Comparison of ENCODE assay signal across 16 cellular contexts in genomic region chr6:143539723-143540122, GRCh38. TPM values are rescaled to one million over a fixed set of nuclear protein-coding genes. Genes with fewer than 3 reads are reported as not detected.
DNase-seq lines count a peak whose midpoint lies in the region; ATAC-seq and TF ChIP-seq lines count a peak whose summit lies in the region.
"Had no signal": no experiment of that assay in that cellular context is flagged by ENCODE, and none has a peak within 500 bp of the region (broad histone marks: within the 10 kb centered on the region; RNA-seq: fewer than 3 reads in every experiment).

No MANE protein-coding gene starts in this region.

- no peaks in the 10 kb centered on the region for H3K27me3 ChIP-seq in left lung
- H3K27me3 ChIP-seq: brain microvascular endothelial cell had no signal

- H3K4me1 ChIP-seq in left lung, result peaks cover 0 to 14% of the 10 kb centered on the region in 2 donors

- H3K36me3 ChIP-seq in left lung, result no peaks in the 10 kb centered on the region
- H3K36me3 ChIP-seq: brain microvascular endothelial cell had no signal

- TF ChIP-seq CTCF in type B pancreatic cell (conservative IDR thresholded peaks at IDR 0.05), result no peak
- TF ChIP-seq CTCF in left lung (IDR thresholded peaks at IDR 0.05), result no peak

- intact Hi-C loops in left lung (cut with DNase I), result no loop called here

- H3K27ac ChIP-seq in left lung, result no peak overlapping the region
- H3K27ac ChIP-seq: brain microvascular endothelial cell, GM23248 had no signal

- H3K9me3 ChIP-seq in T-helper 17 cell (ENCODE audit: control insufficient read depth, low read length, poor library complexity, severe bottlenecking) (no peaks in the 10 kb centered on the region), left lung (no peaks in the 10 kb centered on the region)
- H3K9me3 ChIP-seq: Caco-2 had no signal

- peak overlapping the region; percentile 46 for H3K27ac Mint-ChIP-seq in activated naive CD8-positive, alpha-beta T cell treated with anti-CD3 and anti-CD28 coated beads, Interleukin-2, amount 50 U/mL, for 24 hours
- H3K27ac Mint-ChIP-seq in activated naive CD8-positive, alpha-beta T cell treated with anti-CD3 and anti-CD28 coated beads for 36 hours, result no peak overlapping the region
- H3K27ac Mint-ChIP-seq in T-helper 17 cell, result peak overlapping the region; percentile 97
- H3K27ac Mint-ChIP-seq in type B pancreatic cell, result no peak overlapping the region
- H3K27ac Mint-ChIP-seq: memory B cell had no signal

- H3K4me3 ChIP-seq in left lung, result no peak overlapping the region
- H3K4me3 ChIP-seq: GM23248 had no signal

- no peak overlapping the region for H3K4me3 Mint-ChIP-seq in activated naive CD8-positive, alpha-beta T cell treated with anti-CD3 and anti-CD28 coated beads, Interleukin-2, amount 50 U/mL, for 24 hours
- no peak overlapping the region for H3K4me3 Mint-ChIP-seq in activated naive CD8-positive, alpha-beta T cell treated with anti-CD3 and anti-CD28 coated beads for 36 hours
- H3K4me3 Mint-ChIP-seq in T-helper 17 cell, result peak overlapping the region; percentile 91
- peak overlapping the region; percentile 14 for H3K4me3 Mint-ChIP-seq in type B pancreatic cell
- H3K4me3 Mint-ChIP-seq: memory B cell, neural crest cell had no signal

- H3K4me1 Mint-ChIP-seq in activated naive CD8-positive, alpha-beta T cell treated with anti-CD3 and anti-CD28 coated beads, Interleukin-2, amount 50 U/mL, for 24 hours, result peaks cover 43% of the 10 kb centered on the region
- peaks cover 10% of the 10 kb centered on the region for H3K4me1 Mint-ChIP-seq in activated naive CD8-positive, alpha-beta T cell treated with anti-CD3 and anti-CD28 coated beads for 36 hours
- peaks cover 47% of the 10 kb centered on the region for H3K4me1 Mint-ChIP-seq in T-helper 17 cell
- H3K4me1 Mint-ChIP-seq in type B pancreatic cell (ENCODE audit: unreplicated experiment), result peaks cover 13% of the 10 kb centered on the region

- no peaks in the 10 kb centered on the region for H3K36me3 Mint-ChIP-seq in activated naive CD8-positive, alpha-beta T cell treated with anti-CD3 and anti-CD28 coated beads, Interleukin-2, amount 50 U/mL, for 24 hours (ENCODE audit: low read depth)
- H3K36me3 Mint-ChIP-seq in activated naive CD8-positive, alpha-beta T cell treated with anti-CD3 and anti-CD28 coated beads for 36 hours, result no peaks in the 10 kb centered on the region
- H3K36me3 Mint-ChIP-seq in T-helper 17 cell (ENCODE audit: low read depth) (no peaks in the 10 kb centered on the region), type B pancreatic cell (no peaks in the 10 kb centered on the region)
- H3K36me3 Mint-ChIP-seq: memory B cell had no signal

- ATAC-seq in activated naive CD8-positive, alpha-beta T cell treated with anti-CD3 and anti-CD28 coated beads, Interleukin-2, amount 50 U/mL, for 24 hours, result no peak
- peak; percentile 57 for ATAC-seq in T-helper 17 cell
- no peak for ATAC-seq in left lung

- no peaks in the 10 kb centered on the region for H3K9me3 Mint-ChIP-seq in activated naive CD8-positive, alpha-beta T cell treated with anti-CD3 and anti-CD28 coated beads, Interleukin-2, amount 50 U/mL, for 24 hours
- H3K9me3 Mint-ChIP-seq in activated naive CD8-positive, alpha-beta T cell treated with anti-CD3 and anti-CD28 coated beads for 36 hours, result no peaks in the 10 kb centered on the region
- H3K9me3 Mint-ChIP-seq in type B pancreatic cell, result no peaks in the 10 kb centered on the region
- H3K9me3 Mint-ChIP-seq: memory B cell, neural crest cell had no signal

- H3K27me3 Mint-ChIP-seq in activated naive CD8-positive, alpha-beta T cell treated with anti-CD3 and anti-CD28 coated beads, Interleukin-2, amount 50 U/mL, for 24 hours, result no peaks in the 10 kb centered on the region
- peaks cover 6% of the 10 kb centered on the region for H3K27me3 Mint-ChIP-seq in activated naive CD8-positive, alpha-beta T cell treated with anti-CD3 and anti-CD28 coated beads for 36 hours
- H3K27me3 Mint-ChIP-seq in T-helper 17 cell, result no peaks in the 10 kb centered on the region
- peaks cover 14% of the 10 kb centered on the region for H3K27me3 Mint-ChIP-seq in type B pancreatic cell
- H3K27me3 Mint-ChIP-seq: memory B cell had no signal

- no peak for DNase-seq in activated naive CD8-positive, alpha-beta T cell treated with anti-CD3 and anti-CD28 coated beads, Interleukin-2, amount 50 U/mL, for 24 hours
- DNase-seq in activated naive CD8-positive, alpha-beta T cell treated with anti-CD3 and anti-CD28 coated beads for 36 hours, result no peak
- no peak for DNase-seq in T-helper 17 cell
- DNase-seq in effector CD4-positive, alpha-beta T cell, result peak; percentile 17
- no peak for DNase-seq in type B pancreatic cell (ENCODE audit: extremely low spot score, unreplicated experiment)
- no peak for DNase-seq in GF-D8 (lab: John Stamatoyannopoulos, UW)
- DNase-seq in left lung, result no peak
- DNase-seq in medulla oblongata (ENCODE audit: extremely low spot score), result no peak
- DNase-seq: brain microvascular endothelial cell, Caco-2, GM23248, head of caudate nucleus, SHP77, T1000 had no signal

RNA-seq across cellular contexts. Expression of gene FUCA2, which starts 28.2 kb away (rescaled TPM):
- total RNA-seq in activated naive CD8-positive, alpha-beta T cell treated with anti-CD3 and anti-CD28 coated beads for 36 hours, result 1 to 10 TPM; 8.4 to 9.1 TPM
- 1 to 10 TPM; 7.8 to 8.3 TPM for total RNA-seq in T-helper 17 cell
- total RNA-seq in type B pancreatic cell (ENCODE audit: low replicate concordance), result 48.0 and 71.9 TPM in 2 replicates
- 10 to 100 TPM; 45.6 to 83.4 TPM for total RNA-seq in left lung

Comparison
In these comparisons a context has a peak if more than half of its experiments do, and no peak if none do; other contexts are left out.
1. H3K27ac Mint-ChIP-seq: peak in activated naive CD8-positive, alpha-beta T cell treated with anti-CD3 and anti-CD28 coated beads, Interleukin-2, amount 50 U/mL, for 24 hours (single experiment) and T-helper 17 cell (single experiment); none in activated naive CD8-positive, alpha-beta T cell treated with anti-CD3 and anti-CD28 coated beads for 36 hours (single experiment) and type B pancreatic cell (single experiment).
2. H3K4me3 Mint-ChIP-seq: peak in T-helper 17 cell (single experiment) and type B pancreatic cell (single experiment); none in activated naive CD8-positive, alpha-beta T cell treated with anti-CD3 and anti-CD28 coated beads, Interleukin-2, amount 50 U/mL, for 24 hours (single experiment) and activated naive CD8-positive, alpha-beta T cell treated with anti-CD3 and anti-CD28 coated beads for 36 hours (single experiment).